8 cellular contexts compared by ENCODE assay signal in the genomic region with DNA sequence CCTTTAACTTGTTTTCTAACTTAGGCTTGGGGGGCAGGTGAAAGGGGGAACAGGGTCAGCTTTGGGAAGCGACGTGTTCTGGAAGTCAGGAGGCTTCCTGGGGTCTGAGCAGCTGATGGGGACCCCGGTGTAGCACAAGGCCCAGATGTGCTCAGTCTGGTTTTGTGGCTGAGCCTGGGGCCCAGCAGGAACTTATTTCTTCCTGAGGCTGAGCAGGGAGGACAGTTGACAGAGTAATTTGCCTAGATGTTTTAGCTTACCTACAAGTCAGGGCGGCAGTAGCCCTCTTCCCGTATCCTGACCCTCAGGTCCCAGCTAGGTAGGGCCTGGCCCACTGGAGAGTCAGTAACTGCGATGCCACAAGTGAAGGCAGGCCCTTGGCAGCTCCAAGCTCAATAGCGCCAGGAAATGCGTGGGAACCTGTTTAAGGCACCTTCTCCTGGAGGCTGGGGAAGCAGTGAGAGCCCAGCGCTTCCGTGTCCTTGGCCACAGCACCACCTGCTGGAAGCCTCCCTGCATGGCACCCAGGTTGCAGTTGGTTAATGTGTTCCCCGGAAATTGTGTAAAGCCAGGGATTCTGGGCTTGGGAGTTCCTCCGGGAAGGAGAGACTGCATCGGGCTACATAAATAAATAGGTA. TPM values are rescaled to one million over a fixed set of nuclear protein-coding genes. Genes with fewer than 3 reads are reported as not detected.
DNase-seq lines count a peak whose midpoint lies in the region; ATAC-seq and TF ChIP-seq lines count a peak whose summit lies in the region.

No MANE protein-coding gene starts in this region.

- peaks cover 11 to 43% (median 30%) of the 10 kb centered on the region in 4 donors for H3K4me1 ChIP-seq in stomach

- H3K4me3 ChIP-seq in fibroblast of villous mesenchyme (ENCODE audit: low read depth, low read length) (no peak overlapping the region), stomach (peak overlapping the region; percentile 14 to 31 (median 26))

- DNase-seq in GM10266 (ENCODE audit: extremely low spot score) (peak; percentile 59), M059J (ENCODE audit: low read depth) (peak; percentile 89), RPMI8226 (peak; percentile 81), activated gamma-delta T cell treated with Interleukin-2 at 50 U/mL for 16 hours (peak; percentile 80), fibroblast of villous mesenchyme (ENCODE audit: low read depth) (peak; percentile 95), neural crest cell (ENCODE audit: low read depth, low spot score) (peak; percentile 95), stomach (peak; percentile 92)

- no peaks in the 10 kb centered on the region for H3K9me3 ChIP-seq in stomach

- no peak overlapping the region for H3K4me3 Mint-ChIP-seq in neural crest cell

- peaks cover 29% of the 10 kb centered on the region for H3K27me3 Mint-ChIP-seq in neural crest cell (ENCODE audit: low read depth)

- no peaks in the 10 kb centered on the region for H3K36me3 Mint-ChIP-seq in neural crest cell (ENCODE audit: low read depth)

- peaks cover 31% of the 10 kb centered on the region for H3K4me1 Mint-ChIP-seq in neural crest cell

- peak; percentile 94 for TF ChIP-seq CTCF in GM10266 (IDR thresholded peaks at IDR 0.05; ENCODE audit: control insufficient read depth, insufficient read depth, low read depth, missing control alignments)
- peak; percentile 97 for TF ChIP-seq CTCF in fibroblast of villous mesenchyme (IDR thresholded peaks at IDR 0.05; ENCODE audit: insufficient read depth, low read depth, low read length)
- peak; percentile 98 for TF ChIP-seq CTCF in neural crest cell (conservative IDR thresholded peaks at IDR 0.05)
- TF ChIP-seq CTCF in stomach (IDR thresholded peaks at IDR 0.05) = peak in 6 of 7 experiments; percentile 54 to 97 (median 96)

- 22 to 33% (median 28%) methylated on average over 10 to 13 of the region's 13 CpGs for WGBS in stomach, 5 donors

- no peak for TF ChIP-seq POLR2A in stomach (IDR thresholded peaks at IDR 0.05)

- no peak for TF ChIP-seq EP300 in stomach (IDR thresholded peaks at IDR 0.05)

- no peaks in the 10 kb centered on the region for H3K36me3 ChIP-seq in stomach

- H3K9me3 Mint-ChIP-seq in neural crest cell = no peaks in the 10 kb centered on the region

- H3K27ac ChIP-seq in stomach = peak overlapping the region in 4 of 5 donors; percentile 67 to 77 (median 72)

- no peak for ATAC-seq in GM18861 (IDR thresholded peaks at IDR 0.05; ENCODE audit: unreplicated experiment)

- no peak overlapping the region for H3K27ac Mint-ChIP-seq in neural crest cell (ENCODE audit: unreplicated experiment)

- peaks cover 0 to 14% (median 1%) of the 10 kb centered on the region in 3 donors for H3K27me3 ChIP-seq in stomach

- intact Hi-C loops in stomach (cut with DNase I; ENCODE audit: low total_unique reads) = no loop called here

RNA-seq across cellular contexts. Expression of a gene that starts 5.2 kb away (rescaled TPM):
- not detected in 2 replicates for total RNA-seq in M059J (2014; rRNA removed; shearing (Covaris generic))
- total RNA-seq in fibroblast of villous mesenchyme (not detected in 2 replicates), neural crest cell (0.32 and 0.33 TPM in 2 replicates), stomach (1 to 10 TPM in 1 of 5 donors, not detected in 4; 3.1 TPM)
- polyA plus RNA-seq in stomach = 1 to 10 TPM in 1 of 3 donors, under 1 TPM in 1, not detected in 1; 0.92 to 1.4 TPM

RNA-seq across cellular contexts. Expression of a gene that starts 58.6 kb away (rescaled TPM):
- total RNA-seq in M059J (2014; rRNA removed; shearing (Covaris generic)) = 0.10 TPM in 1 of 2 replicates, not detected in the other
- total RNA-seq in fibroblast of villous mesenchyme (not detected in 2 replicates), neural crest cell (not detected in 2 replicates), stomach (1 to 10 TPM in 1 of 5 donors, under 1 TPM in 3, not detected in 1; 0.18 to 3.5 (median 0.59) TPM)
- polyA plus RNA-seq in stomach = 10 to 100 TPM in 1 of 3 donors, under 1 TPM in 1, not detected in 1; 0.62 to 23.2 TPM
